8 cellular contexts compared by ENCODE assay signal in genomic region chr3:69309810-69310209, GRCh38.
DNase-seq lines count a peak whose midpoint lies in the region; ATAC-seq, FAIRE-seq and TF ChIP-seq lines count a peak whose summit lies in the region.

No MANE protein-coding gene starts in this region.

- no peak overlapping the region for H3K4me3 ChIP-seq in psoas muscle

- WGBS in psoas muscle, 3 donors, result 70 to 71% (median 70%) methylated on average over 3 of the region's 3 CpGs

- DNase-seq in GM18507 (ENCODE audit: extremely low spot score, insufficient read length, low read depth) (no peak), RCC 7860 (ENCODE audit: low spot score) (peak; percentile 6), fibroblast of gingiva (ENCODE audit: low read depth) (peak; percentile 17), psoas muscle (no peak)
- no peak for DNase-seq in NK-92 treated with Interleukin-12 subunit alpha and Interleukin-12 subunit beta, amount 100 ng/mL, for 24 hours (lab: John Stamatoyannopoulos, UW)

- peak; percentile 38 for TF ChIP-seq CTCF in psoas muscle (IDR thresholded peaks at IDR 0.05)

- ATAC-seq in psoas muscle (peak in 1 of 4 donors; percentile 48), GM21576 (IDR thresholded peaks at IDR 0.05; ENCODE audit: unreplicated experiment) (no peak), GM19328 (IDR thresholded peaks at IDR 0.05; ENCODE audit: unreplicated experiment) (no peak), GM18907 (IDR thresholded peaks at IDR 0.05; ENCODE audit: unreplicated experiment) (no peak)

- H3K4me1 ChIP-seq in psoas muscle, result no peaks in the 10 kb centered on the region

- no peak overlapping the region for H3K27ac ChIP-seq in psoas muscle

- no peaks in the 10 kb centered on the region for H3K9me3 ChIP-seq in psoas muscle

- intact Hi-C loops in psoas muscle (cut with DNase I), result loop anchor here (5.0 to 10.0 kb wide), 4 partner anchors 102 to 362 kb away; partner anchors contain the start of gene TMF1 (in 1 of the 2)

- peak; percentile 12 for FAIRE-seq in GM18507 (lab: Jason Lieb, UNC)
- FAIRE-seq in RCC 7860 (lab: Jason Lieb, UNC), result no peak

- H3K27me3 ChIP-seq in psoas muscle (ENCODE audit: insufficient read depth in 3 of 3, low read length in 2 of 3), result no peaks in the 10 kb centered on the region

- H3K36me3 ChIP-seq in psoas muscle (ENCODE audit: insufficient read depth in 1 of 2, low read depth in 1 of 2), result no peaks in the 10 kb centered on the region

Comparison
In these comparisons a context has a peak if more than half of its experiments do, and no peak if none do; other contexts are left out.
1. DNase-seq: peak in RCC 7860 (single experiment) and fibroblast of gingiva (single experiment); none in GM18507 (single experiment), psoas muscle (0 of 2) and NK-92 treated with Interleukin-12 subunit alpha and Interleukin-12 subunit beta, amount 100 ng/mL, for 24 hours (single experiment).